In the genomic region with DNA sequence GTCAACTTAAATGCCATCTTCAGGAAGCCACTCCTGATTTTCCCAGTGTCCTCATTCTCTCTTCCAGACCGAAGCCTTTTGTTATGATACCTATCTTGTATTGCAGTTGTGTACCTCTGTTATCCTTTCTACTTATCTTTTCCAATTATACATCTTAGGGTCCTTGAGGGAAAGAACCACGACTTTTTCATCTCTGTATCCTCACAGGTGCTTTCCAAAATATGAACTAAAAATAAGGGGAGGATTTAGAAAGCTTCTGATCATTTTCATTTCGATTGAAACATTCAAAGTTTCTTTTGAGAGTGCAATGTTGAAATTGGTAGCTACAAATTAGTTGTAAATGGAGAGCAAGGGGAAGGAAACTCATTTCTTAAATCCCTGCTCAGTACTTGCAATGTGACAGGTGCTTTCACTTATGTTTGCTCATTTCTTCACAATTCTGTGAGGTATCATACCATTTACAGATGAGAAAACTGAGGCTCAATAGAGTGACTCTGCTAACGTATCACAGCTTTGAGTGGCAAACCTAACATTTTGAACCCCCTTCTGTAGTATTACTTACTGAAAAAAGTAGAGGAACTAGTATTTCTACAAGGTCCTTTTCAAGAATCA, we compare ENCODE assay signal across 17 cellular contexts. TPM values are rescaled to one million over a fixed set of nuclear protein-coding genes. Genes with fewer than 3 reads are reported as not detected.
A peak's percentile ranks its signal among the peaks of the same experiment; 100 is the strongest.
DNase-seq lines count a peak whose midpoint lies in the region; ATAC-seq and TF ChIP-seq lines count a peak whose summit lies in the region.
"Had no signal": no experiment of that assay in that cellular context is flagged by ENCODE, and none has a peak within 500 bp of the region (broad histone marks: within the 10 kb centered on the region; RNA-seq: fewer than 3 reads in every experiment).

No MANE protein-coding gene starts in this region.

- POLR2A ChIA-PET in activated CD4-positive, alpha-beta memory T cell treated with anti-CD3 and anti-CD28 coated beads, Interleukin-2, amount 10 ng/mL, durations not matched to agents 7 days and 5 days (lab: Charles Lee), result no interaction called here
- POLR2A ChIA-PET in activated CD4-positive, alpha-beta memory T cell treated with anti-CD3 and anti-CD28 coated beads for 36 hours (lab: Charles Lee), result no interaction called here
- POLR2A ChIA-PET in activated naive CD8-positive, alpha-beta T cell treated with anti-CD3 and anti-CD28 coated beads, Interleukin-2, amount 10 ng/mL, durations not matched to agents 7 days and 5 days (lab: Charles Lee), result no interaction called here

- no peaks in the 10 kb centered on the region for H3K27me3 ChIP-seq in neutrophil

- intact Hi-C loops in activated CD4-positive, alpha-beta memory T cell treated with anti-CD3 and anti-CD28 coated beads for 36 hours (cut with micrococcal nuclease), result loop anchor here (1.0 to 5.0 kb wide), 3 partner anchors 30 to 94 kb away; a partner anchor contains a TSS

- DNase-seq in activated CD4-positive, alpha-beta memory T cell treated with anti-CD3 and anti-CD28 coated beads, Interleukin-2, amount 10 ng/mL, durations not matched to agents 7 days and 5 days, result no peak
- no peak for DNase-seq in activated CD4-positive, alpha-beta memory T cell treated with anti-CD3 and anti-CD28 coated beads for 36 hours
- DNase-seq in activated naive CD8-positive, alpha-beta T cell treated with anti-CD3 and anti-CD28 coated beads, Interleukin-2, amount 10 ng/mL, durations not matched to agents 7 days and 5 days, result no peak
- DNase-seq in mesothelial cell of epicardium (ENCODE audit: low spot score in 2 of 2, unreplicated experiment in 2 of 2) (no peak), RKO (ENCODE audit: low spot score) (no peak), ACHN (no peak)
- DNase-seq: DMS79 treated with DMSO at 0.1 percent for 48 hours, GF-D8, H7, IMR-90, NCI-H1417 treated with DMSO at 0.1 percent for 48 hours, NCI-H2029, NCI-H510A, NCI-H82 had no signal

- peaks cover 30% of the 10 kb centered on the region for H3K4me1 Mint-ChIP-seq in activated CD4-positive, alpha-beta memory T cell treated with anti-CD3 and anti-CD28 coated beads, Interleukin-2, amount 10 ng/mL, durations not matched to agents 7 days and 5 days
- peaks cover 14% of the 10 kb centered on the region for H3K4me1 Mint-ChIP-seq in activated CD4-positive, alpha-beta memory T cell treated with anti-CD3 and anti-CD28 coated beads for 36 hours (ENCODE audit: low read depth)
- H3K4me1 Mint-ChIP-seq in activated naive CD8-positive, alpha-beta T cell treated with anti-CD3 and anti-CD28 coated beads, Interleukin-2, amount 10 ng/mL, durations not matched to agents 7 days and 5 days, result peaks cover 14% of the 10 kb centered on the region
- H3K4me1 Mint-ChIP-seq in mesothelial cell of epicardium, result peaks cover 7% of the 10 kb centered on the region

- H3K36me3 Mint-ChIP-seq in activated CD4-positive, alpha-beta memory T cell treated with anti-CD3 and anti-CD28 coated beads, Interleukin-2, amount 10 ng/mL, durations not matched to agents 7 days and 5 days (ENCODE audit: low read depth), result peaks cover 15% of the 10 kb centered on the region
- H3K36me3 Mint-ChIP-seq in activated CD4-positive, alpha-beta memory T cell treated with anti-CD3 and anti-CD28 coated beads for 36 hours, result peaks cover 6% of the 10 kb centered on the region
- H3K36me3 Mint-ChIP-seq in activated naive CD8-positive, alpha-beta T cell treated with anti-CD3 and anti-CD28 coated beads, Interleukin-2, amount 10 ng/mL, durations not matched to agents 7 days and 5 days, result peaks cover 6% of the 10 kb centered on the region
- H3K36me3 Mint-ChIP-seq in mesothelial cell of epicardium, result peaks cover 13% of the 10 kb centered on the region

- H3K36me3 ChIP-seq in neutrophil, result no peaks in the 10 kb centered on the region

- peaks cover 15 to 30% of the 10 kb centered on the region in 2 experiments for H3K4me1 ChIP-seq in neutrophil (ENCODE audit: control insufficient read depth in 1 of 2, insufficient read depth in 1 of 2, low read depth in 1 of 2, low read length in 1 of 2)

- peak; percentile 61 for ATAC-seq in HG02610 (IDR thresholded peaks at IDR 0.05; ENCODE audit: unreplicated experiment)
- no peak for ATAC-seq in activated naive CD8-positive, alpha-beta T cell treated with anti-CD3 and anti-CD28 coated beads, Interleukin-2, amount 10 ng/mL, durations not matched to agents 7 days and 5 days (ENCODE audit: low read depth)

- H3K9me3 ChIP-seq in neutrophil, result no peaks in the 10 kb centered on the region

- H3K27ac Mint-ChIP-seq in activated CD4-positive, alpha-beta memory T cell treated with anti-CD3 and anti-CD28 coated beads, Interleukin-2, amount 10 ng/mL, durations not matched to agents 7 days and 5 days, result peak overlapping the region; percentile 1
- no peak overlapping the region for H3K27ac Mint-ChIP-seq in activated CD4-positive, alpha-beta memory T cell treated with anti-CD3 and anti-CD28 coated beads for 36 hours
- H3K27ac Mint-ChIP-seq in activated naive CD8-positive, alpha-beta T cell treated with anti-CD3 and anti-CD28 coated beads, Interleukin-2, amount 10 ng/mL, durations not matched to agents 7 days and 5 days, result no peak overlapping the region
- no peak overlapping the region for H3K27ac Mint-ChIP-seq in mesothelial cell of epicardium

- H3K27me3 Mint-ChIP-seq in activated CD4-positive, alpha-beta memory T cell treated with anti-CD3 and anti-CD28 coated beads, Interleukin-2, amount 10 ng/mL, durations not matched to agents 7 days and 5 days, result peaks cover 8% of the 10 kb centered on the region
- peaks cover 13% of the 10 kb centered on the region for H3K27me3 Mint-ChIP-seq in activated CD4-positive, alpha-beta memory T cell treated with anti-CD3 and anti-CD28 coated beads for 36 hours
- peaks cover 3% of the 10 kb centered on the region for H3K27me3 Mint-ChIP-seq in activated naive CD8-positive, alpha-beta T cell treated with anti-CD3 and anti-CD28 coated beads, Interleukin-2, amount 10 ng/mL, durations not matched to agents 7 days and 5 days
- H3K27me3 Mint-ChIP-seq in mesothelial cell of epicardium (ENCODE audit: low read depth), result no peaks in the 10 kb centered on the region

- TF ChIP-seq CTCF in neutrophil (IDR thresholded peaks at IDR 0.05) (no peak), mesothelial cell of epicardium (IDR thresholded peaks at IDR 0.05; ENCODE audit: unreplicated experiment) (no peak)

- H3K4me3 ChIP-seq in neutrophil (ENCODE audit: low read depth in 1 of 2, low read length in 1 of 2), result no peak overlapping the region

- in situ Hi-C loops in ACHN (cut with HindIII; ENCODE audit: low pct_ligation_motif_present, low pct_unique_long_range_greater_than_20kb, low sequenced_read_pairs), result no loop called here

- peak overlapping the region; percentile 89 for H3K27ac ChIP-seq in neutrophil
- H3K27ac ChIP-seq: C4-2B had no signal

- CTCF ChIA-PET in activated CD4-positive, alpha-beta memory T cell treated with anti-CD3 and anti-CD28 coated beads, Interleukin-2, amount 10 ng/mL, durations not matched to agents 7 days and 5 days (lab: Charles Lee), result interaction anchor here (1.3 kb wide), 1 partner anchor 87 kb away, joined by 3 read pairs; no protein-coding TSS in a partner anchor
- CTCF ChIA-PET in activated CD4-positive, alpha-beta memory T cell treated with anti-CD3 and anti-CD28 coated beads for 36 hours (lab: Charles Lee), result interaction anchor here (1.1 kb wide), 1 partner anchor 232 kb away, joined by 3 read pairs; no protein-coding TSS in a partner anchor

- H3K4me3 Mint-ChIP-seq in activated CD4-positive, alpha-beta memory T cell treated with anti-CD3 and anti-CD28 coated beads, Interleukin-2, amount 10 ng/mL, durations not matched to agents 7 days and 5 days, result peak overlapping the region; percentile 18
- no peak overlapping the region for H3K4me3 Mint-ChIP-seq in activated CD4-positive, alpha-beta memory T cell treated with anti-CD3 and anti-CD28 coated beads for 36 hours
- H3K4me3 Mint-ChIP-seq in activated naive CD8-positive, alpha-beta T cell treated with anti-CD3 and anti-CD28 coated beads, Interleukin-2, amount 10 ng/mL, durations not matched to agents 7 days and 5 days, result peak overlapping the region; percentile 6
- no peak overlapping the region for H3K4me3 Mint-ChIP-seq in mesothelial cell of epicardium

- H3K9me3 Mint-ChIP-seq in activated CD4-positive, alpha-beta memory T cell treated with anti-CD3 and anti-CD28 coated beads, Interleukin-2, amount 10 ng/mL, durations not matched to agents 7 days and 5 days, result peaks cover 11% of the 10 kb centered on the region
- H3K9me3 Mint-ChIP-seq in activated CD4-positive, alpha-beta memory T cell treated with anti-CD3 and anti-CD28 coated beads for 36 hours, result peaks cover 9% of the 10 kb centered on the region
- peaks cover 4% of the 10 kb centered on the region for H3K9me3 Mint-ChIP-seq in activated naive CD8-positive, alpha-beta T cell treated with anti-CD3 and anti-CD28 coated beads, Interleukin-2, amount 10 ng/mL, durations not matched to agents 7 days and 5 days
- peaks cover 9% of the 10 kb centered on the region for H3K9me3 Mint-ChIP-seq in mesothelial cell of epicardium

RNA-seq across cellular contexts. Expression of a gene that starts 24.2 kb away (rescaled TPM):
- total RNA-seq in activated CD4-positive, alpha-beta memory T cell treated with anti-CD3 and anti-CD28 coated beads, Interleukin-2, amount 10 ng/mL, durations not matched to agents 7 days and 5 days, result 1 to 10 TPM; 6.7 to 6.8 TPM
- 1 to 10 TPM; 8.6 to 9.4 TPM for total RNA-seq in activated CD4-positive, alpha-beta memory T cell treated with anti-CD3 and anti-CD28 coated beads for 36 hours
- total RNA-seq in activated naive CD8-positive, alpha-beta T cell treated with anti-CD3 and anti-CD28 coated beads, Interleukin-2, amount 10 ng/mL, durations not matched to agents 7 days and 5 days, result 1 to 10 TPM; 4.8 to 5.0 TPM
- total RNA-seq in mesothelial cell of epicardium, result 16.1 to 18.2 TPM (median 17.8 TPM) in 3 replicates

RNA-seq across cellular contexts. Expression of a gene that starts 34.2 kb away (rescaled TPM):
- not detected for total RNA-seq in activated CD4-positive, alpha-beta memory T cell treated with anti-CD3 and anti-CD28 coated beads, Interleukin-2, amount 10 ng/mL, durations not matched to agents 7 days and 5 days
- not detected for total RNA-seq in activated CD4-positive, alpha-beta memory T cell treated with anti-CD3 and anti-CD28 coated beads for 36 hours
- not detected for total RNA-seq in activated naive CD8-positive, alpha-beta T cell treated with anti-CD3 and anti-CD28 coated beads, Interleukin-2, amount 10 ng/mL, durations not matched to agents 7 days and 5 days
- total RNA-seq in mesothelial cell of epicardium, result 1.3 to 2.2 TPM (median 1.4 TPM) in 3 replicates
- total RNA-seq: IMR-90 had no signal

Comparison
In these comparisons a context has a peak if more than half of its experiments do, and no peak if none do; other contexts are left out.
1. H3K4me3 Mint-ChIP-seq: peak in activated CD4-positive, alpha-beta memory T cell treated with anti-CD3 and anti-CD28 coated beads, Interleukin-2, amount 10 ng/mL, durations not matched to agents 7 days and 5 days (single experiment) and activated naive CD8-positive, alpha-beta T cell treated with anti-CD3 and anti-CD28 coated beads, Interleukin-2, amount 10 ng/mL, durations not matched to agents 7 days and 5 days (single experiment); none in activated CD4-positive, alpha-beta memory T cell treated with anti-CD3 and anti-CD28 coated beads for 36 hours (single experiment) and mesothelial cell of epicardium (single experiment).